ENCODE assay signal across 11 cellular contexts in genomic region chr9:32587901-32588300, GRCh38. TPM values are rescaled to one million over a fixed set of nuclear protein-coding genes. Genes with fewer than 3 reads are reported as not detected.
DNase-seq lines count a peak whose midpoint lies in the region; ATAC-seq, FAIRE-seq and TF ChIP-seq lines count a peak whose summit lies in the region.
"Had no signal": no experiment of that assay in that cellular context is flagged by ENCODE, and none has a peak within 500 bp of the region (broad histone marks: within the 10 kb centered on the region; RNA-seq: fewer than 3 reads in every experiment).

No MANE protein-coding gene starts in this region.

- TF ChIP-seq CTCF in fibroblast of mammary gland (conservative IDR thresholded peaks at IDR 0.05; ENCODE audit: control insufficient read depth, insufficient read depth, low read depth, low read length) = no peak

- FAIRE-seq in urothelium cell line (lab: Jason Lieb, UNC) (no peak), GM19239 (lab: Jason Lieb, UNC) (no peak)
- FAIRE-seq: RCC 7860 had no signal

- H3K4me3 ChIP-seq in fibroblast of mammary gland (ENCODE audit: control insufficient read depth, low read depth, low read length) = no peak overlapping the region
- H3K4me3 ChIP-seq: HAP-1, MG63 had no signal

- ATAC-seq in GM18858 (IDR thresholded peaks at IDR 0.05; ENCODE audit: unreplicated experiment) (peak; percentile 59), HG02623 (IDR thresholded peaks at IDR 0.05; ENCODE audit: unreplicated experiment) (peak; percentile 50)

- peak; percentile 38 for DNase-seq in fibroblast of mammary gland (ENCODE audit: low read depth)
- no peak for DNase-seq in mesenteric fat pad (ENCODE audit: low spot score)
- no peak for DNase-seq in urothelium cell line (ENCODE audit: low spot score)
- DNase-seq in GM19239 (ENCODE audit: insufficient read length, low spot score) = no peak
- DNase-seq: activated T-cell treated with anti-CD3 and anti-CD28 coated beads for 4 hours, COR-L47, MG63 had no signal

RNA-seq across cellular contexts. Expression of gene NDUFB6, which starts 14.9 kb away (rescaled TPM):
- 41.9 TPM for total RNA-seq in mesenteric fat pad

RNA-seq across cellular contexts. Expression of gene TOPORS, which starts 35.5 kb away (rescaled TPM):
- 13.2 TPM for total RNA-seq in mesenteric fat pad

RNA-seq across cellular contexts. Expression of gene SMIM27, which starts 35.8 kb away (rescaled TPM):
- total RNA-seq in mesenteric fat pad = 8.1 TPM

RNA-seq across cellular contexts. Expression of gene TAF1L, which starts 47.6 kb away (rescaled TPM):
- not detected for total RNA-seq in mesenteric fat pad
